9 cellular contexts compared by ENCODE assay signal in genomic region chr19:12788025-12788681, GRCh38. TPM values are rescaled to one million over a fixed set of nuclear protein-coding genes. Genes with fewer than 3 reads are reported as not detected.
A peak's percentile ranks its signal among the peaks of the same experiment; 100 is the strongest.
DNase-seq lines count a peak whose midpoint lies in the region; ATAC-seq and TF ChIP-seq lines count a peak whose summit lies in the region.
"Had no signal": no experiment of that assay in that cellular context is flagged by ENCODE, and none has a peak within 500 bp of the region (broad histone marks: within the 10 kb centered on the region; RNA-seq: fewer than 3 reads in every experiment).

No MANE protein-coding gene starts in this region.

- BruUV-seq in Caco-2 (replicated peaks; lab: Mats Ljungman, UMichigan) = no TSS peak

- H3F3A ChIP-seq in OCI-LY1 (ENCODE audit: insufficient read depth, low read length) = no peaks in the 10 kb centered on the region

- H3K27me3 ChIP-seq in Caco-2 (replicated peaks; ENCODE audit: control insufficient read depth, insufficient read depth, low read length) (no peaks in the 10 kb centered on the region), OCI-LY1 (ENCODE audit: insufficient read depth, low read length) (no peaks in the 10 kb centered on the region), ovary (no peaks in the 10 kb centered on the region)
- no peaks in the 10 kb centered on the region for H3K27me3 ChIP-seq in effector memory CD4-positive, alpha-beta T cell (replicated peaks; ENCODE audit: control insufficient read depth, insufficient read depth, low read length, poor library complexity, severe bottlenecking)

- no peaks in the 10 kb centered on the region for H3K27me3 Mint-ChIP-seq in Caco-2 (ENCODE audit: insufficient read depth, unreplicated experiment)

- peak overlapping the region; percentile 90 for H3K27ac Mint-ChIP-seq in Caco-2 (ENCODE audit: unreplicated experiment)

- no peak for TF ChIP-seq EP300 in ovary (IDR thresholded peaks at IDR 0.05)

- peaks cover 21% of the 10 kb centered on the region for H3K4me1 Mint-ChIP-seq in Caco-2 (ENCODE audit: low read depth, unreplicated experiment)

- DNase-seq in Caco-2 (no peak), ovary (no peak), left lobe of liver (ENCODE audit: low spot score) (no peak), DMS53 treated with DMSO at 0.1 percent for 48 hours (lab: John Stamatoyannopoulos, UW; ENCODE audit: unreplicated experiment) (no peak)
- no peak for DNase-seq in effector memory CD4-positive, alpha-beta T cell

- H3K4me1 ChIP-seq in Caco-2 (peaks cover 43% of the 10 kb centered on the region), OCI-LY1 (ENCODE audit: insufficient read depth, low read length, severe bottlenecking) (peaks cover 64% of the 10 kb centered on the region), ovary (ENCODE audit: insufficient read depth) (peaks cover 17% of the 10 kb centered on the region)
- peaks cover 57% of the 10 kb centered on the region for H3K4me1 ChIP-seq in effector memory CD4-positive, alpha-beta T cell (ENCODE audit: control insufficient read depth, insufficient read depth, low read length, poor library complexity, severe bottlenecking)

- H3K36me3 Mint-ChIP-seq in Caco-2 (ENCODE audit: insufficient read depth, unreplicated experiment) = peaks cover 29% of the 10 kb centered on the region

- H3K9me3 Mint-ChIP-seq in Caco-2 (ENCODE audit: unreplicated experiment) = no peaks in the 10 kb centered on the region

- H3K4me3 ChIP-seq in Caco-2 (ENCODE audit: low read depth, low read length) (peak overlapping the region; percentile 41; the same call in 1 of the 2 replicates), OCI-LY1 (ENCODE audit: low read depth, low read length, poor library complexity, severe bottlenecking) (no peak overlapping the region), ovary (no peak overlapping the region)
- no peak overlapping the region for H3K4me3 ChIP-seq in effector memory CD4-positive, alpha-beta T cell (ENCODE audit: insufficient read depth, low read depth, low read length, poor library complexity, severe bottlenecking)

- H2AFZ ChIP-seq in OCI-LY1 (ENCODE audit: low read length) = no peak overlapping the region

- H3K79me2 ChIP-seq in OCI-LY1 (ENCODE audit: insufficient read depth, low read length) = no peaks in the 10 kb centered on the region

- H3K36me3 ChIP-seq in Caco-2 (ENCODE audit: control insufficient read depth, insufficient read depth, low read length) (no peaks in the 10 kb centered on the region), OCI-LY1 (ENCODE audit: insufficient read depth, low read length) (no peaks in the 10 kb centered on the region), ovary (no peaks in the 10 kb centered on the region)
- peaks cover 16% of the 10 kb centered on the region for H3K36me3 ChIP-seq in effector memory CD4-positive, alpha-beta T cell (ENCODE audit: control insufficient read depth, insufficient read depth, low read length)

- ATAC-seq in activated CD4-positive, CD25-positive, alpha-beta regulatory T cell treated with anti-CD3 and anti-CD28 coated beads, Interleukin-2, amount 50 U/mL, for 24 hours = no peak
- no peak for ATAC-seq in left lobe of liver
- ATAC-seq in HG02884 (IDR thresholded peaks at IDR 0.05; ENCODE audit: unreplicated experiment) = no peak

- POLR2A ChIA-PET in Caco-2 (lab: Charles Lee) = interaction anchor here (0.9 kb wide), 1 partner anchor 14 kb away, joined by 3 read pairs; no protein-coding TSS in a partner anchor

- no peak for TF ChIP-seq POLR2A in ovary (IDR thresholded peaks at IDR 0.05)

- H3K9me3 ChIP-seq in Caco-2 (no peaks in the 10 kb centered on the region), OCI-LY1 (ENCODE audit: low read length) (no peaks in the 10 kb centered on the region), ovary (no peaks in the 10 kb centered on the region)
- H3K9me3 ChIP-seq in effector memory CD4-positive, alpha-beta T cell (ENCODE audit: control insufficient read depth, low read length) = no peaks in the 10 kb centered on the region

- CTCF ChIA-PET in Caco-2 (lab: Charles Lee) = interaction anchor here (0.6 to 1.5 kb wide), 2 partner anchors 11 to 39 kb away, joined by 6 to 9 read pairs; no protein-coding TSS in a partner anchor

- H3K4me3 Mint-ChIP-seq in Caco-2 (ENCODE audit: unreplicated experiment) = peak overlapping the region; percentile 78

- 38 to 43% (median 43%) methylated on average over 5 of the region's 5 CpGs for WGBS in ovary, 3 donors

- no peaks in the 10 kb centered on the region for H3K9me2 ChIP-seq in OCI-LY1 (ENCODE audit: low read depth, low read length)

- intact Hi-C loops in Caco-2 (cut with micrococcal nuclease; ENCODE audit: unreplicated experiment) = no loop called here
- intact Hi-C loops in ovary (cut with DNase I) = loop anchor here in 1 of 4 donors (10.0 kb wide), 1 partner anchor 1057 kb away; no protein-coding TSS in a partner anchor

- no peak for TF ChIP-seq CTCF in Caco-2 (IDR thresholded peaks at IDR 0.05; ENCODE audit: insufficient read depth in 1 of 2, low read depth in 1 of 2, low read length in 1 of 2, severe bottlenecking in 1 of 2, unreplicated experiment in 1 of 2)
- no peak for TF ChIP-seq CTCF in OCI-LY1 (IDR thresholded peaks at IDR 0.05; ENCODE audit: low read length)
- TF ChIP-seq CTCF in ovary (IDR thresholded peaks at IDR 0.05) = no peak

- H3K9ac ChIP-seq in OCI-LY1 (ENCODE audit: low read length) = no peak overlapping the region; the same call in 1 of the 2 replicates

- H4K20me1 ChIP-seq in OCI-LY1 (ENCODE audit: insufficient read depth, low read length) = no peaks in the 10 kb centered on the region

- H3K4me2 ChIP-seq in OCI-LY1 (ENCODE audit: low read length) = no peak overlapping the region; the same call in 1 of the 2 replicates

- H3K27ac ChIP-seq in OCI-LY1 (ENCODE audit: low read depth, low read length, poor library complexity, severe bottlenecking) (peak overlapping the region; percentile 79), ovary (peak overlapping the region; percentile 95 to 99)
- H3K27ac ChIP-seq in effector memory CD4-positive, alpha-beta T cell (ENCODE audit: insufficient read depth, low read length, poor library complexity, severe bottlenecking) = peak overlapping the region; percentile 99

RNA-seq across cellular contexts. Expression of gene JUNB, which starts 3.1 kb away (rescaled TPM):
- total RNA-seq in Caco-2 (2022) (16.4 and 19.4 TPM in 2 replicates), ovary (1,000 to 10,000 TPM in 2 of 7 donors, 100 to 1,000 TPM in 5; 154 to 3,039 (median 413) TPM), left lobe of liver (16.3 TPM)
- polyA plus RNA-seq in ovary = 100 to 1,000 TPM in 1 of 2 donors, 1 to 10 TPM in 1; 6.8 to 570 TPM

RNA-seq across cellular contexts. Expression of gene HOOK2, which starts 12.8 kb away (rescaled TPM):
- total RNA-seq in Caco-2 (2022) (74.2 and 80.4 TPM in 2 replicates), ovary (10 to 100 TPM; 24.9 to 52.2 (median 27.9) TPM), left lobe of liver (23.2 TPM)
- 10 to 100 TPM; 12.2 to 23.5 TPM for polyA plus RNA-seq in ovary

RNA-seq across cellular contexts. Expression of gene PRDX2, which starts 13.4 kb away (rescaled TPM):
- total RNA-seq in Caco-2 (2022) (265 and 285 TPM in 2 replicates), ovary (100 to 1,000 TPM; 191 to 321 (median 263) TPM), left lobe of liver (224 TPM)
- 100 to 1,000 TPM in 1 of 2 donors, 10 to 100 TPM in 1; 98.3 to 237 TPM for polyA plus RNA-seq in ovary

RNA-seq across cellular contexts. Expression of gene THSD8, which starts 13.7 kb away (rescaled TPM):
- 23.9 and 25.9 TPM in 2 replicates for total RNA-seq in Caco-2 (2022)
- total RNA-seq in ovary = 1 to 10 TPM in 5 of 7 donors, under 1 TPM in 1, not detected in 1; 0.71 to 5.4 (median 2.6) TPM
- 1 to 10 TPM; 1.4 to 7.2 TPM for polyA plus RNA-seq in ovary
- 1.5 TPM for total RNA-seq in left lobe of liver
- total RNA-seq: kidney epithelial cell had no signal

RNA-seq across cellular contexts. Expression of gene RNASEH2A, which starts 18.2 kb away (rescaled TPM):
- total RNA-seq in Caco-2 (2022) (30.9 and 37.6 TPM in 2 replicates), ovary (10 to 100 TPM in 1 of 7 donors, 1 to 10 TPM in 6; 1.2 to 12.2 (median 7.7) TPM), left lobe of liver (3.0 TPM)
- polyA plus RNA-seq in ovary = 1 to 10 TPM; 1.6 to 8.0 TPM
